7 cellular contexts compared by ENCODE assay signal in genomic region chr14:103393687-103394626, GRCh38. TPM values are rescaled to one million over a fixed set of nuclear protein-coding genes. Genes with fewer than 3 reads are reported as not detected.
DNase-seq lines count a peak whose midpoint lies in the region; ATAC-seq, FAIRE-seq and TF ChIP-seq lines count a peak whose summit lies in the region.

No MANE protein-coding gene starts in this region.

- H3K27ac ChIP-seq in Karpas-422 (ENCODE audit: low read length) (no peak overlapping the region), GM12878 (ENCODE audit: control insufficient read depth, insufficient read depth) (no peak overlapping the region), mesendoderm (ENCODE audit: low read depth, low read length) (no peak overlapping the region)

- in situ Hi-C loops in GM12878 (cut with MboI), result no loop called here

- H3K4me2 ChIP-seq in Karpas-422 (ENCODE audit: low read depth, low read length, poor library complexity, severe bottlenecking) (peak overlapping the region; percentile 25), GM12878 (ENCODE audit: control insufficient read depth, insufficient read depth) (peak overlapping the region; percentile 43; the same call in 1 of the 2 replicates), mesendoderm (ENCODE audit: low read length) (no peak overlapping the region)

- peak; percentile 90 for FAIRE-seq in GM12878 (lab: Jason Lieb, UNC)
- no peak for FAIRE-seq in urothelium cell line (lab: Jason Lieb, UNC)

- H3K4ac ChIP-seq in mesendoderm (ENCODE audit: low read depth, low read length), result no peak overlapping the region

- TF ChIP-seq CTCF in GM12878 (IDR thresholded peaks at IDR 0.05 in 2 of 3, conservative IDR thresholded peaks at IDR 0.05 in 1 of 3; ENCODE audit: control insufficient read depth in 2 of 3, extremely low read depth in 1 of 3, insufficient read depth in 1 of 3, low read depth in 3 of 3, low read length in 3 of 3), result peak; percentile 44 to 79 (median 67)

- SMC1A ChIA-PET in GM12878 (lab: Charles Lee; ENCODE audit: uncharacterized antibody, unreplicated experiment), result interaction anchor here (1.0 to 4.3 kb wide), 5 partner anchors 23 to 107 kb away, joined by 3 to 22 read pairs (median 3); no protein-coding TSS in a partner anchor

- no TSS peak for BruUV-seq in GM12878 (replicated peaks; lab: Mats Ljungman, UMichigan)

- peak; percentile 38 for TF ChIP-seq RAD21 in GM12878 (IDR thresholded peaks at IDR 0.05; ENCODE audit: insufficient read depth, low read depth, low read length)

- POLR2A ChIA-PET in GM12878 (lab: Charles Lee), result interaction anchor here (0.6 to 1.5 kb wide), 6 partner anchors 8 to 800 kb away, joined by 3 to 6 read pairs (median 4); partner anchors contain the start of gene MARK3

- H3K18ac ChIP-seq in mesendoderm (ENCODE audit: low read length), result no peak overlapping the region

- no peak overlapping the region for H2BK15ac ChIP-seq in mesendoderm (replicated peaks; ENCODE audit: low read depth)

- H3K9me2 ChIP-seq in Karpas-422 (replicated peaks; ENCODE audit: insufficient read depth, low read length), result no peaks in the 10 kb centered on the region

- ATAC-seq in GM12878 (peak; percentile 52), left colon (peak; percentile 51)

- no peak overlapping the region for H4K5ac ChIP-seq in mesendoderm (ENCODE audit: low read length)

- H3K23ac ChIP-seq in mesendoderm (ENCODE audit: low read length), result no peak overlapping the region

- peaks cover 12% of the 10 kb centered on the region for H3K79me1 ChIP-seq in mesendoderm (ENCODE audit: low read length)

- H2AK5ac ChIP-seq in mesendoderm (ENCODE audit: low read length), result no peak overlapping the region

- H2BK5ac ChIP-seq in mesendoderm (ENCODE audit: low read length), result no peak overlapping the region

- CTCF ChIA-PET in GM12878 (lab: Yijun Ruan, JAX), result interaction anchor here (0.6 to 6.0 kb wide), 14 partner anchors 10 to 1596 kb away, joined by 3 to 99 read pairs (median 4); partner anchors contain the start of gene EIF5

- RAD21 ChIA-PET in GM12878 (lab: Charles Lee; ENCODE audit: unreplicated experiment), result interaction anchor here (0.7 to 1.2 kb wide), 2 partner anchors 10 to 22 kb away, joined by 3 to 4 read pairs; no protein-coding TSS in a partner anchor

- H4K20me1 ChIP-seq in Karpas-422 (ENCODE audit: insufficient read depth, low read depth, low read length), result peaks cover 45% of the 10 kb centered on the region
- H4K20me1 ChIP-seq in GM12878 (ENCODE audit: control insufficient read depth, insufficient read depth), result peaks cover 6% of the 10 kb centered on the region

- H3K36me3 ChIP-seq in Karpas-422 (ENCODE audit: insufficient read depth, low read length) (no peaks in the 10 kb centered on the region), GM12878 (ENCODE audit: control insufficient read depth in 2 of 2, insufficient read depth in 2 of 2, low read length in 1 of 2) (no peaks in the 10 kb centered on the region), mesendoderm (ENCODE audit: control insufficient read depth, insufficient read depth, low read length) (no peaks in the 10 kb centered on the region)

- H3K4me3 ChIP-seq in Karpas-422 (ENCODE audit: low read length), result no peak overlapping the region
- peak overlapping the region; percentile 14; the same call in 1 of the 2 replicates for H3K4me3 ChIP-seq in GM12878
- no peak overlapping the region for H3K4me3 ChIP-seq in mesendoderm (ENCODE audit: low read length)

- TF ChIP-seq EP300 in GM12878 (IDR thresholded peaks at IDR 0.05; ENCODE audit: borderline replicate concordance in 1 of 2, control insufficient read depth in 1 of 2, low read depth in 2 of 2, low read length in 2 of 2), result no peak

- WGBS in GM12878 (ENCODE audit: insufficient coverage, insufficient replicate concordance, low lambda C conversion rate, missing lambda C conversion rate), result 75% methylated on average over 9 of the region's 9 CpGs
- whole genome bisulfite sequencing in mesendoderm (ENCODE audit: extremely low coverage, insufficient coverage, low lambda C conversion rate), result no CpG with 5 or more reads among the region's 9 CpGs

- no peaks in the 10 kb centered on the region for H3K9me3 ChIP-seq in Karpas-422 (ENCODE audit: low read length)
- no peaks in the 10 kb centered on the region for H3K9me3 ChIP-seq in GM12878 (replicated peaks; ENCODE audit: control insufficient read depth, insufficient read depth, low read length)

- peak; percentile 67 for DNase-seq in GM03348 (ENCODE audit: low spot score)
- DNase-seq in Karpas-422, result peak; percentile 77
- no peak for DNase-seq in GM12878 (ENCODE audit: low read depth, low spot score)
- no peak for DNase-seq in left colon
- DNase-seq in urothelium cell line (ENCODE audit: low spot score), result peak; percentile 17
- no peak for DNase-seq in mesendoderm
- DNase-seq in MV-4-11 (lab: John Stamatoyannopoulos, UW), result no peak

- H3K79me2 ChIP-seq in Karpas-422 (ENCODE audit: low read length) (peaks cover 97% of the 10 kb centered on the region), GM12878 (ENCODE audit: control insufficient read depth, insufficient read depth, low read length) (peaks cover 87% of the 10 kb centered on the region), mesendoderm (ENCODE audit: control insufficient read depth, insufficient read depth, low read length) (peaks cover 57% of the 10 kb centered on the region)

- H4K8ac ChIP-seq in mesendoderm (ENCODE audit: low read depth, low read length), result no peak overlapping the region

- H3K4me1 ChIP-seq in Karpas-422 (ENCODE audit: low read length) (peaks cover 35% of the 10 kb centered on the region), GM12878 (ENCODE audit: control insufficient read depth, insufficient read depth, low read length) (peaks cover 16% of the 10 kb centered on the region; the same call in 1 of the 2 replicates), mesendoderm (ENCODE audit: control insufficient read depth, low read depth, low read length) (no peaks in the 10 kb centered on the region)

- H3K9ac ChIP-seq in Karpas-422 (ENCODE audit: low read length), result no peak overlapping the region
- H3K9ac ChIP-seq in GM12878 (ENCODE audit: control insufficient read depth, insufficient read depth, low read length), result no peak overlapping the region
- H3K9ac ChIP-seq in mesendoderm (ENCODE audit: low read length), result no peak overlapping the region

- H2BK120ac ChIP-seq in mesendoderm (ENCODE audit: low read depth, low read length), result no peak overlapping the region

- H3K56ac ChIP-seq in mesendoderm (ENCODE audit: low read length), result no peak overlapping the region

- no peaks in the 10 kb centered on the region for H3K27me3 ChIP-seq in Karpas-422 (ENCODE audit: low read length)
- H3K27me3 ChIP-seq in GM12878 (replicated peaks in 1 of 2; ENCODE audit: control insufficient read depth in 2 of 2, insufficient read depth in 2 of 2, low read length in 1 of 2), result no peaks in the 10 kb centered on the region
- H3K27me3 ChIP-seq in mesendoderm (ENCODE audit: insufficient read depth, low read length, poor library complexity), result no peaks in the 10 kb centered on the region

- no peak for TF ChIP-seq POLR2A in GM12878 (IDR thresholded peaks at IDR 0.05; ENCODE audit: low read depth, low read length)

- H2AFZ ChIP-seq in Karpas-422 (ENCODE audit: low read length) (no peak overlapping the region), GM12878 (ENCODE audit: control insufficient read depth, low read depth, low read length) (no peak overlapping the region)

- intact Hi-C loops in GM12878 (cut with micrococcal nuclease; ENCODE audit: unreplicated experiment) (no loop called here), left colon (cut with DNase I, micrococcal nuclease) (no loop called here)

RNA-seq across cellular contexts. Expression of gene MARK3, which starts 8.7 kb away (rescaled TPM):
- total RNA-seq in Karpas-422 (2014; rRNA removed; shearing (Covaris generic); ENCODE audit: low replicate concordance), result 94.5 and 113 TPM in 2 replicates
- total RNA-seq in GM12878 (2013; cell fraction: nucleolus; rRNA removed), result 225 and 244 TPM in 2 replicates
- total RNA-seq in GM12878 (2014; rRNA removed), result 39.6 and 43.3 TPM in 2 replicates
- 48.0 and 48.3 TPM in 2 replicates for total RNA-seq in GM12878 (2014; rRNA removed; fragmentation: Illumina TruSeq; extraction: Trizol)
- 51.9 and 59.3 TPM in 2 replicates for total RNA-seq in GM12878 (2021)
- 36.8 TPM for polyA plus RNA-seq in GM12878 (2011; ENCODE audit: low read depth)
- polyA plus RNA-seq in GM12878 (2011; rRNA removed), result 75.1 and 85.6 TPM in 2 replicates
- 40.5 and 46.1 TPM in 2 replicates for polyA plus RNA-seq in GM12878 (2011; cell fraction: cytosol; rRNA removed)
- polyA plus RNA-seq in GM12878 (2011; cell fraction: nucleus; rRNA removed), result 90.2 and 95.2 TPM in 2 replicates
- polyA plus RNA-seq in GM12878 (2012), result 39.8 and 47.5 TPM in 2 replicates
- polyA plus RNA-seq in GM12878 (2014; fragmentation: Illumina TruSeq; extraction: Trizol), result 50.7 and 52.0 TPM in 2 replicates
- 10 to 100 TPM; 10.7 to 19.8 TPM for polyA plus RNA-seq in GM12878 (2014; fragmentation: Nextera tagmentation; extraction: Ambion mirVana)
- polyA plus RNA-seq in GM12878 (2014; rRNA removed), result 43.2 and 49.9 TPM in 2 replicates
- 10 to 100 TPM; 28.6 to 31.0 TPM for polyA plus RNA-seq in GM12878 (2016; fragmentation: Nextera tagmentation; extraction: Ambion mirVana)
- 73.2 and 80.4 TPM in 2 replicates for polyA minus RNA-seq in GM12878 (2011; rRNA and poly(A)+ RNA removed)
- 15.8 and 21.0 TPM in 2 replicates for polyA minus RNA-seq in GM12878 (2011; cell fraction: cytosol; rRNA and poly(A)+ RNA removed)
- polyA minus RNA-seq in GM12878 (2011; cell fraction: nucleus; rRNA and poly(A)+ RNA removed), result 63.7 and 92.2 TPM in 2 replicates
- 10 to 100 TPM; 55.6 to 68.4 TPM for total RNA-seq in left colon
- polyA plus RNA-seq in mesendoderm (2013, experiment 1 of 2), result 53.0 TPM
- 51.9 TPM for polyA plus RNA-seq in mesendoderm (2013, experiment 2 of 2)

RNA-seq across cellular contexts. Expression of gene EIF5, which starts 59.9 kb away (rescaled TPM):
- 133 and 180 TPM in 2 replicates for total RNA-seq in Karpas-422 (2014; rRNA removed; shearing (Covaris generic); ENCODE audit: low replicate concordance)
- 250 and 254 TPM in 2 replicates for total RNA-seq in GM12878 (2013; cell fraction: nucleolus; rRNA removed)
- total RNA-seq in GM12878 (2014; rRNA removed) (68.6 and 75.6 TPM in 2 replicates), GM12878 (2014; rRNA removed; fragmentation: Illumina TruSeq; extraction: Trizol) (84.1 and 92.7 TPM in 2 replicates), GM12878 (2021) (156 and 166 TPM in 2 replicates), left colon (100 to 1,000 TPM; 222 to 295 TPM)
- polyA plus RNA-seq in GM12878 (2011; ENCODE audit: low read depth), result 78.4 TPM
- polyA plus RNA-seq in GM12878 (2011; rRNA removed) (268 and 275 TPM in 2 replicates), GM12878 (2014; fragmentation: Illumina TruSeq; extraction: Trizol) (137 and 204 TPM in 2 replicates), GM12878 (2014; fragmentation: Nextera tagmentation; extraction: Ambion mirVana) (10 to 100 TPM; 51.2 to 80.9 TPM), GM12878 (2014; rRNA removed) (83.2 and 89.1 TPM in 2 replicates), GM12878 (2016; fragmentation: Nextera tagmentation; extraction: Ambion mirVana) (100 to 1,000 TPM; 312 to 360 TPM)
- 141 and 164 TPM in 2 replicates for polyA plus RNA-seq in GM12878 (2011; cell fraction: cytosol; rRNA removed)
- 181 and 255 TPM in 2 replicates for polyA plus RNA-seq in GM12878 (2011; cell fraction: nucleus; rRNA removed)
- 118 and 152 TPM in 2 replicates for polyA plus RNA-seq in GM12878 (2012)
- 123 and 221 TPM in 2 replicates for polyA minus RNA-seq in GM12878 (2011; rRNA and poly(A)+ RNA removed)
- 54.0 and 67.9 TPM in 2 replicates for polyA minus RNA-seq in GM12878 (2011; cell fraction: cytosol; rRNA and poly(A)+ RNA removed)
- 134 and 194 TPM in 2 replicates for polyA minus RNA-seq in GM12878 (2011; cell fraction: nucleus; rRNA and poly(A)+ RNA removed)
- polyA plus RNA-seq in mesendoderm (2013, experiment 1 of 2), result 542 TPM
- 540 TPM for polyA plus RNA-seq in mesendoderm (2013, experiment 2 of 2)

Comparison
In these comparisons a context has a peak if more than half of its experiments do, and no peak if none do; other contexts are left out.
1. DNase-seq: peak in GM03348 (single experiment), Karpas-422 (single experiment) and urothelium cell line (single experiment); none in GM12878 (single experiment), left colon (0 of 2), mesendoderm (single experiment) and MV-4-11 (single experiment).